Comparison of ENCODE assay signal across 8 cellular contexts in the genomic region with DNA sequence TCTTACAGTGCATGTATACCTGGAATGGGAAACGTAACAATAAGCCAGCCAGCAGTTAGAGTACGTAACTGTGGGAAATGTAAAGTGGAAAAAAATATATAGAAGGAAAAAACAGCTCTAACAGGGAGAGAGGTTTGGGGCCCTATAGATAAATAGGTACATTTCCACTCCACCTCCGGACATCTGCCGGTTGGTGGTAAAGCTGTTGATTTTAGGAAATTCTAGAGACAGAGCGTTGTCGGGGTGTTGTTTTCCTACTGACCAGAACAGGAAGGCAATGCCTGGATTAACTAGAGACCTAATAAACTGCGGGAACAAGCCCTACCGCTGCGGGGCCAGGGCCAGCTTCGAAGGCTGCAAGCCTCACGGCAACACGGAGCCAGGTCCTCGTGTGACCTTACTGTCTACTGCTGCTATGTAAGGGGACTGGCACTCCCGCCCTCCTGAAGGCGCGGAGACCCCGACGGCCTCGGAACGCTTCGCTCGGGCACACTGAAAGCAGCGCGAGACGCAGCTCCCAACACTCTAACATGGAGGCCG. TPM values are rescaled to one million over a fixed set of nuclear protein-coding genes. Genes with fewer than 3 reads are reported as not detected.
DNase-seq lines count a peak whose midpoint lies in the region; ATAC-seq and TF ChIP-seq lines count a peak whose summit lies in the region.

No MANE protein-coding gene starts in this region.

- in situ Hi-C loops in HAP-1 (cut with MboI; ENCODE audit: low sequenced_read_pairs) (no loop called here), brain microvascular endothelial cell (cut with HindIII; ENCODE audit: low pct_ligation_motif_present, low sequenced_read_pairs) (no loop called here)

- DNase-seq in HAP-1 (ENCODE audit: low spot score in 2 of 2) = peak in 1 of 2 experiments; percentile 67
- DNase-seq in RKO (ENCODE audit: low spot score) = peak; percentile 73
- peak; percentile 51 for DNase-seq in brain microvascular endothelial cell
- DNase-seq in left lung = no peak
- peak; percentile 2 to 28 for DNase-seq in stimulated activated CD4-positive, alpha-beta T cell treated with anti-CD3 and anti-CD28 coated beads, Interleukin-4, amount 100 ng/mL, for 48 hours (ENCODE audit: low read depth in 2 of 2)
- no peak for DNase-seq in mucosa of gallbladder (ENCODE audit: low spot score)

- no peaks in the 10 kb centered on the region for H3K27me3 ChIP-seq in BLaER1 treated with 17β-estradiol and CSF1 and Interleukin-3, amounts not matched to agents 10 nM and 100 nM
- H3K27me3 ChIP-seq in HAP-1 (ENCODE audit: low read depth) (no peaks in the 10 kb centered on the region), brain microvascular endothelial cell (replicated peaks) (no peaks in the 10 kb centered on the region), left lung (no peaks in the 10 kb centered on the region)

- peaks cover 31 to 46% (median 44%) of the 10 kb centered on the region in 10 experiments for H3K4me1 ChIP-seq in BLaER1 treated with 17β-estradiol and CSF1 and Interleukin-3, amounts not matched to agents 10 nM and 100 nM
- peaks cover 27% of the 10 kb centered on the region for H3K4me1 ChIP-seq in HAP-1
- H3K4me1 ChIP-seq in left lung = peaks cover 8 to 47% of the 10 kb centered on the region in 2 donors

- peak; percentile 41 for ATAC-seq in left lung
- ATAC-seq in GM21528 (IDR thresholded peaks at IDR 0.05; ENCODE audit: low FRiP score, unreplicated experiment) = no peak

- intact Hi-C loops in left lung (cut with DNase I) = no loop called here

- peak; percentile 13 for TF ChIP-seq CTCF in brain microvascular endothelial cell (IDR thresholded peaks at IDR 0.05; ENCODE audit: low read depth, low read length, missing control alignments)
- TF ChIP-seq CTCF in left lung (IDR thresholded peaks at IDR 0.05) = no peak

- H3K9ac ChIP-seq in BLaER1 treated with 17β-estradiol and CSF1 and Interleukin-3, amounts not matched to agents 10 nM and 100 nM = peak overlapping the region; percentile 94 to 99 (median 96)

- H3K4me2 ChIP-seq in BLaER1 treated with 17β-estradiol and CSF1 and Interleukin-3, amounts not matched to agents 10 nM and 100 nM = peak overlapping the region; percentile 79 to 93 (median 85)

- no peaks in the 10 kb centered on the region for H3K9me3 ChIP-seq in BLaER1 treated with 17β-estradiol and CSF1 and Interleukin-3, amounts not matched to agents 10 nM and 100 nM (replicated peaks in 1 of 11)
- H3K9me3 ChIP-seq in HAP-1 = no peaks in the 10 kb centered on the region
- H3K9me3 ChIP-seq in left lung = no peaks in the 10 kb centered on the region

- peak overlapping the region; percentile 81 to 99 (median 90) for H3K4me3 ChIP-seq in BLaER1 treated with 17β-estradiol and CSF1 and Interleukin-3, amounts not matched to agents 10 nM and 100 nM
- peak overlapping the region; percentile 91 for H3K4me3 ChIP-seq in HAP-1
- H3K4me3 ChIP-seq in brain microvascular endothelial cell (ENCODE audit: low read depth, low read length) = peak overlapping the region; percentile 94
- peak overlapping the region; percentile 92 to 98 for H3K4me3 ChIP-seq in left lung

- H3K27ac ChIP-seq in BLaER1 treated with 17β-estradiol and CSF1 and Interleukin-3, amounts not matched to agents 10 nM and 100 nM = peak overlapping the region; percentile 96 to 99 (median 98)
- H3K27ac ChIP-seq in brain microvascular endothelial cell (peak overlapping the region; percentile 95), left lung (peak overlapping the region; percentile 99)

- H4K20me1 ChIP-seq in BLaER1 treated with 17β-estradiol and CSF1 and Interleukin-3, amounts not matched to agents 10 nM and 100 nM = peaks cover 0 to 40% (median 35%) of the 10 kb centered on the region in 11 experiments; a peak in 15 of 22 replicates

- peaks cover 29 to 32% (median 31%) of the 10 kb centered on the region in 11 experiments for H3K36me3 ChIP-seq in BLaER1 treated with 17β-estradiol and CSF1 and Interleukin-3, amounts not matched to agents 10 nM and 100 nM
- peaks cover 30% of the 10 kb centered on the region for H3K36me3 ChIP-seq in HAP-1 (replicated peaks)
- peaks cover 13% of the 10 kb centered on the region for H3K36me3 ChIP-seq in brain microvascular endothelial cell (replicated peaks)
- peaks cover 0 to 25% of the 10 kb centered on the region in 2 donors for H3K36me3 ChIP-seq in left lung

RNA-seq across cellular contexts. Expression of gene CDKN2AIP, which starts 0.8 kb away (rescaled TPM):
- total RNA-seq in left lung (10 to 100 TPM; 10.1 to 14.4 TPM), mucosa of gallbladder (19.1 TPM)

Comparison
In these comparisons a context has a peak if more than half of its experiments do, and no peak if none do; other contexts are left out.
1. DNase-seq: peak in RKO (single experiment), brain microvascular endothelial cell (single experiment) and stimulated activated CD4-positive, alpha-beta T cell treated with anti-CD3 and anti-CD28 coated beads, Interleukin-4, amount 100 ng/mL, for 48 hours (2 of 2); none in left lung (0 of 2) and mucosa of gallbladder (single experiment).
2. Peak in every context shown above with its lines, with median percentiles within 50 percentile points of each other: H3K27ac ChIP-seq and H3K4me3 ChIP-seq.